Comparison of ENCODE assay signal across 8 cellular contexts in the genomic region with DNA sequence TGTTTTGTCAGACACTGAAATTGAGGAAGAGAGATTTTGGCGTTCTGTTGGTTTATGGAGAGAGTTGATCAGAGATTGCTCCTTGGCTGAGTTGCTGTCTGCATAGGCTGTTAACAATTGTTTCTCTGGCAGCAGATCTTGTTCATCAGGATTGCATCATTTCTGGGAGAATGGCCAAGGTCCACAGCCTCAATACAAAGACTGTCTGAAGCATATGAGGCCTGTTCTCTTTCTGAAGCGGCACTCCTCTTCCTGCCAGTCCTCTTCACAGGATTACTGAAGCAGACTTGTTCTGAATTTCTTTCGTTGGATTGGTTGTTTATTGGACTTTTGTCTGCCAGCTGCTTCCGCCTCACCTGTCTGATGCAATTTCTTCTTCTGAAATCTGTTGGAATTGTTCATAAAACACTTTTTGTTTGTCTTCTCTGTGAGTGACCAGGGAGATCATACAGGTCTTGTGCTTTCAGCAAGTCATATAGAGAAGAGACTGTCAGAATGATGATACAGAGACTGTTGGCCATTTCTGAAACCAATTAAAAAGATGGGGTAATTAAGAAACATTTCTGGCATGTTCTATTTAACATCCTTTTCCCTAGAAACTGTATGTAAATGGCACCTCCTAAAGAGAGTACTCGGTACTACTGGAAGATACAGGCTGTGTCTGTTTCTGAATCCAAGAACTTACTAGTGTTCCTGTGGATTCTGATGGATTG. TPM values are rescaled to one million over a fixed set of nuclear protein-coding genes. Genes with fewer than 3 reads are reported as not detected.
DNase-seq lines count a peak whose midpoint lies in the region; ATAC-seq lines count a peak whose summit lies in the region.

No MANE protein-coding gene starts in this region.

- H3K27me3 Mint-ChIP-seq in activated CD4-positive, alpha-beta T cell treated with anti-CD3 and anti-CD28 coated beads for 36 hours = no peaks in the 10 kb centered on the region
- H3K27me3 Mint-ChIP-seq in stimulated activated naive CD8-positive, alpha-beta T cell treated with anti-CD3 and anti-CD28 coated beads, Interleukin-15, Interleukin-2, amounts not matched to agents 100 ng/mL and 50 ng/mL, for 24 hours = no peaks in the 10 kb centered on the region

- peak overlapping the region; percentile 42 for H3K4me3 Mint-ChIP-seq in activated CD4-positive, alpha-beta T cell treated with anti-CD3 and anti-CD28 coated beads for 36 hours
- H3K4me3 Mint-ChIP-seq in stimulated activated naive CD8-positive, alpha-beta T cell treated with anti-CD3 and anti-CD28 coated beads, Interleukin-15, Interleukin-2, amounts not matched to agents 100 ng/mL and 50 ng/mL, for 24 hours = peak overlapping the region; percentile 18

- CTCF ChIA-PET in activated CD4-positive, alpha-beta T cell treated with anti-CD3 and anti-CD28 coated beads for 36 hours (lab: Charles Lee) = interaction anchor here (0.8 to 1.6 kb wide), 3 partner anchors 27 to 44 kb away, joined by 3 to 8 read pairs (median 4); no protein-coding TSS in a partner anchor

- H3K36me3 Mint-ChIP-seq in activated CD4-positive, alpha-beta T cell treated with anti-CD3 and anti-CD28 coated beads for 36 hours (ENCODE audit: low read depth) = peaks cover 28% of the 10 kb centered on the region
- peaks cover 42% of the 10 kb centered on the region for H3K36me3 Mint-ChIP-seq in stimulated activated naive CD8-positive, alpha-beta T cell treated with anti-CD3 and anti-CD28 coated beads, Interleukin-15, Interleukin-2, amounts not matched to agents 100 ng/mL and 50 ng/mL, for 24 hours (ENCODE audit: low read depth)

- peaks cover 49% of the 10 kb centered on the region for H3K4me1 Mint-ChIP-seq in activated CD4-positive, alpha-beta T cell treated with anti-CD3 and anti-CD28 coated beads for 36 hours
- peaks cover 57% of the 10 kb centered on the region for H3K4me1 Mint-ChIP-seq in stimulated activated naive CD8-positive, alpha-beta T cell treated with anti-CD3 and anti-CD28 coated beads, Interleukin-15, Interleukin-2, amounts not matched to agents 100 ng/mL and 50 ng/mL, for 24 hours (ENCODE audit: low read depth)

- H3K27ac Mint-ChIP-seq in activated CD4-positive, alpha-beta T cell treated with anti-CD3 and anti-CD28 coated beads for 36 hours = peak overlapping the region; percentile 97
- H3K27ac Mint-ChIP-seq in stimulated activated naive CD8-positive, alpha-beta T cell treated with anti-CD3 and anti-CD28 coated beads, Interleukin-15, Interleukin-2, amounts not matched to agents 100 ng/mL and 50 ng/mL, for 24 hours = peak overlapping the region; percentile 92

- POLR2A ChIA-PET in activated CD4-positive, alpha-beta T cell treated with anti-CD3 and anti-CD28 coated beads for 36 hours (lab: Charles Lee) = interaction anchor here (1.2 kb wide), 1 partner anchor 23 kb away, joined by 4 read pairs; no protein-coding TSS in a partner anchor

- DNase-seq in activated CD4-positive, alpha-beta T cell treated with anti-CD3 and anti-CD28 coated beads for 36 hours = peak; percentile 27
- no peak for DNase-seq in activated CD4-positive, alpha-beta T cell treated with anti-CD3 and anti-CD28 coated beads, Interleukin-2, amount 50 U/mL, for 4 hours
- DNase-seq in MV-4-11 (lab: John Stamatoyannopoulos, UW) (peak; percentile 89), SK-N-DZ (ENCODE audit: low spot score) (peak; percentile 83), dermis blood vessel endothelial cell (peak; percentile 98), left lobe of liver (ENCODE audit: low spot score) (peak; percentile 90)

- no peaks in the 10 kb centered on the region for H3K9me3 Mint-ChIP-seq in activated CD4-positive, alpha-beta T cell treated with anti-CD3 and anti-CD28 coated beads for 36 hours (ENCODE audit: low read depth)
- no peaks in the 10 kb centered on the region for H3K9me3 Mint-ChIP-seq in stimulated activated naive CD8-positive, alpha-beta T cell treated with anti-CD3 and anti-CD28 coated beads, Interleukin-15, Interleukin-2, amounts not matched to agents 100 ng/mL and 50 ng/mL, for 24 hours

- ATAC-seq in activated CD4-positive, alpha-beta T cell treated with anti-CD3 and anti-CD28 coated beads for 36 hours = peak; percentile 79
- ATAC-seq in left lobe of liver (peak; percentile 93), HG02678 (IDR thresholded peaks at IDR 0.05; ENCODE audit: unreplicated experiment) (no peak)

- intact Hi-C loops in activated CD4-positive, alpha-beta T cell treated with anti-CD3 and anti-CD28 coated beads for 36 hours (cut with DNase I, micrococcal nuclease) = loop anchor here (1.0 to 5.0 kb wide), 6 partner anchors 26 to 70 kb away; a partner anchor contains a TSS

RNA-seq across cellular contexts. Expression of a gene that starts 25.5 kb away (rescaled TPM):
- total RNA-seq in activated CD4-positive, alpha-beta T cell treated with anti-CD3 and anti-CD28 coated beads for 36 hours = 100 to 1,000 TPM; 115 to 148 TPM
- 96.9 and 104 TPM in 2 replicates for polyA plus RNA-seq in SK-N-DZ (2014; cell fraction: cytosol; rRNA removed)
- 176 and 232 TPM in 2 replicates for polyA plus RNA-seq in SK-N-DZ (2014; cell fraction: nucleus; rRNA removed)
- 48.0 and 73.4 TPM in 2 replicates for total RNA-seq in dermis blood vessel endothelial cell
- 58.4 TPM for total RNA-seq in left lobe of liver

Comparison
In these comparisons a context has a peak if more than half of its experiments do, and no peak if none do; other contexts are left out.
1. DNase-seq: peak in activated CD4-positive, alpha-beta T cell treated with anti-CD3 and anti-CD28 coated beads for 36 hours (single experiment), MV-4-11 (single experiment), SK-N-DZ (single experiment), dermis blood vessel endothelial cell (single experiment) and left lobe of liver (single experiment); none in activated CD4-positive, alpha-beta T cell treated with anti-CD3 and anti-CD28 coated beads, Interleukin-2, amount 50 U/mL, for 4 hours (0 of 2).